ENCODE assay signal across 16 cellular contexts in the genomic region with DNA sequence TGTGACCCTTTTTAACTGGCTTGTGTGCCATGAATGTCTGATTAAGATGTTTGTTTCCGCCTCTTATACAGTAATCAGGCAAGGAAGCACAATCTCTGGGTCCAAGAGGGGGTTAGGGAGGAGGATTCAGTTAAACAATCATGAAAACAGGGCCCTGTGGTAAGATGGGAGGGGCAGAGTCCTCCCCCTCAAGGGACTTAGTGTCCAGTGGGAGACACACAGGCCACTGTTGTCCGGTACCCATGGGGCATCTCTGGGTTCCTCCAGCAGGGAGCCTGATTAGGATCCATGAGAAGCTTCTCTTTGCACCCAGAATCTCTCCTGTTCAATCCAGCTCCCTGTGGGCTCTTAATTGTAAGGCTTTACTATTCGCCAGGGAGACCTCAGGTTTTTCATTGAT.
A peak's percentile ranks its signal among the peaks of the same experiment; 100 is the strongest.
DNase-seq lines count a peak whose midpoint lies in the region; TF ChIP-seq lines count a peak whose summit lies in the region.
"Had no signal": no experiment of that assay in that cellular context is flagged by ENCODE, and none has a peak within 500 bp of the region (broad histone marks: within the 10 kb centered on the region; RNA-seq: fewer than 3 reads in every experiment).

No MANE protein-coding gene starts in this region.

- H3K9me3 Mint-ChIP-seq in nephron progenitor cell: peaks cover 44% of the 10 kb centered on the region
- H3K9me3 Mint-ChIP-seq: CD4-positive, alpha-beta T cell; HFFc6 had no signal

- H3K36me3 ChIP-seq in ovary: no peaks in the 10 kb centered on the region
- no peaks in the 10 kb centered on the region for H3K36me3 ChIP-seq in trophoblast cell (ENCODE audit: control insufficient read depth in 1 of 2, insufficient read depth in 2 of 2, low read length in 2 of 2)

- no peak overlapping the region for H3K18ac ChIP-seq in trophoblast cell (ENCODE audit: low read length)

- H3K4me3 ChIP-seq in ovary (no peak overlapping the region), trophoblast cell (ENCODE audit: low read depth, low read length) (no peak overlapping the region)

- no peak overlapping the region for H4K12ac ChIP-seq in trophoblast cell (ENCODE audit: low read depth, low read length)

- H3K27ac Mint-ChIP-seq in nephron progenitor cell: peak overlapping the region; percentile 57
- H3K27ac Mint-ChIP-seq: B cell; CD4-positive, alpha-beta T cell; HFFc6 had no signal

- H4K91ac ChIP-seq in trophoblast cell (ENCODE audit: low read depth, low read length): no peak overlapping the region

- H3K4me3 Mint-ChIP-seq in nephron progenitor cell: no peak overlapping the region
- H3K4me3 Mint-ChIP-seq: B cell; CD4-positive, alpha-beta T cell; HFFc6 had no signal

- no peak for TF ChIP-seq EP300 in ovary (IDR thresholded peaks at IDR 0.05)

- no peak for TF ChIP-seq CTCF in nephron progenitor cell (IDR thresholded peaks at IDR 0.05)
- TF ChIP-seq CTCF in ovary (IDR thresholded peaks at IDR 0.05): no peak

- H2BK120ac ChIP-seq in trophoblast cell (ENCODE audit: insufficient read depth, low read length, poor library complexity): no peak overlapping the region

- 66 to 79% (median 78%) methylated on average over 3 of the region's 3 CpGs for WGBS in ovary, 3 donors
- whole genome bisulfite sequencing in trophoblast cell (ENCODE audit: extremely low coverage, insufficient coverage, insufficient read length): no CpG with 5 or more reads among the region's 3 CpGs

- no peak overlapping the region for H2BK5ac ChIP-seq in trophoblast cell (ENCODE audit: low read depth, low read length, poor library complexity)

- H3K4ac ChIP-seq in trophoblast cell (ENCODE audit: low read depth, low read length): no peak overlapping the region

- no peak for TF ChIP-seq POLR2A in ovary (IDR thresholded peaks at IDR 0.05)

- H3K4me1 ChIP-seq in ovary (ENCODE audit: insufficient read depth) (no peaks in the 10 kb centered on the region), trophoblast cell (ENCODE audit: control insufficient read depth in 1 of 2, insufficient read depth in 2 of 2, low read length in 2 of 2) (peaks cover 4 to 8% of the 10 kb centered on the region in 2 experiments)

- no peak overlapping the region for H2AFZ ChIP-seq in trophoblast cell (ENCODE audit: insufficient read depth, low read length, poor library complexity)

- DNase-seq in caudate nucleus (lab: John Stamatoyannopoulos, UW): peak in 24 of 61 donors; percentile 5 to 53 (median 26)
- peak in 33 of 42 donors; percentile 23 to 72 (median 54) for DNase-seq in head of caudate nucleus
- DNase-seq in nephron progenitor cell: no peak
- DNase-seq in putamen (ENCODE audit: low spot score): peak; percentile 59
- no peak for DNase-seq in ecto neural progenitor cell (ENCODE audit: low spot score)
- DNase-seq in ovary: no peak
- DNase-seq in trophoblast cell: no peak
- no peak for DNase-seq in glomerular visceral epithelial cell (ENCODE audit: extremely low spot score)
- DNase-seq: ACHN; Calu3; CD4-positive, alpha-beta T cell; DMS 273 treated with DMSO at 0.1 percent for 48 hours; HCEC 1CT; HFFc6 had no signal

- H3K27me3 ChIP-seq in ovary (no peaks in the 10 kb centered on the region), trophoblast cell (ENCODE audit: insufficient read depth, low read length) (no peaks in the 10 kb centered on the region)

- H3K36me3 Mint-ChIP-seq in nephron progenitor cell (ENCODE audit: low read depth): peaks cover 29% of the 10 kb centered on the region

- no peak overlapping the region for H3K9ac ChIP-seq in trophoblast cell (ENCODE audit: low read length)

- H3K79me2 ChIP-seq in trophoblast cell (ENCODE audit: control insufficient read depth, insufficient read depth, low read length, poor library complexity): no peaks in the 10 kb centered on the region

- peaks cover 35% of the 10 kb centered on the region for H3K4me1 Mint-ChIP-seq in nephron progenitor cell

- H3K14ac ChIP-seq in trophoblast cell (ENCODE audit: low read length): no peak overlapping the region

- H2BK12ac ChIP-seq in trophoblast cell (ENCODE audit: low read length): no peak overlapping the region

- no peak overlapping the region for H3K4me2 ChIP-seq in trophoblast cell (ENCODE audit: low read length)

- H3K27me3 Mint-ChIP-seq in nephron progenitor cell (ENCODE audit: low read depth, poor library complexity): peaks cover 4% of the 10 kb centered on the region
- H3K27me3 Mint-ChIP-seq: B cell; CD4-positive, alpha-beta T cell had no signal

- intact Hi-C loops in head of caudate nucleus (cut with DNase I) (no loop called here), ovary (cut with DNase I) (loop anchor here in 2 of 4 donors (10.0 kb wide), 2 partner anchors 129 to 489 kb away; no protein-coding TSS in a partner anchor)

- H3K27ac ChIP-seq in caudate nucleus (ENCODE audit: low read depth, low read length) (peak overlapping the region; percentile 74), ovary (no peak overlapping the region), trophoblast cell (ENCODE audit: low read depth, low read length) (no peak overlapping the region)
- H3K27ac ChIP-seq: HL-60 had no signal

- H3K9me3 ChIP-seq in ovary (no peaks in the 10 kb centered on the region), trophoblast cell (ENCODE audit: insufficient read depth, low read depth, low read length) (peaks cover 14% of the 10 kb centered on the region)

- peaks cover 2% of the 10 kb centered on the region for H3K79me1 ChIP-seq in trophoblast cell (ENCODE audit: low read length)

- no peak overlapping the region for H4K8ac ChIP-seq in trophoblast cell (ENCODE audit: low read depth, low read length)

- no peak overlapping the region for H2AK5ac ChIP-seq in trophoblast cell (ENCODE audit: low read length)

- no peak overlapping the region for H3K23ac ChIP-seq in trophoblast cell (ENCODE audit: low read length)

Comparison
In these comparisons a context has a peak if more than half of its experiments do, and no peak if none do; other contexts are left out.
1. DNase-seq: peak in head of caudate nucleus (33 of 42) and putamen (single experiment); none in nephron progenitor cell (single experiment), ecto neural progenitor cell (single experiment), ovary (0 of 5), trophoblast cell (0 of 2) and glomerular visceral epithelial cell (single experiment).